ENCODE assay signal across 8 cellular contexts in genomic region chr7:137820677-137821420, GRCh38. TPM values are rescaled to one million over a fixed set of nuclear protein-coding genes. Genes with fewer than 3 reads are reported as not detected.
A peak's percentile ranks its signal among the peaks of the same experiment; 100 is the strongest.
DNase-seq lines count a peak whose midpoint lies in the region; ATAC-seq and TF ChIP-seq lines count a peak whose summit lies in the region.

No MANE protein-coding gene starts in this region.

- H3K27me3 ChIP-seq in right cardiac atrium (ENCODE audit: control insufficient read depth, insufficient read depth) (no peaks in the 10 kb centered on the region), testis (no peaks in the 10 kb centered on the region)

- POLR2A ChIA-PET in naive thymus-derived CD8-positive, alpha-beta T cell (lab: Charles Lee) = no interaction called here
- POLR2A ChIA-PET in activated CD8-positive, alpha-beta T cell treated with anti-CD3 and anti-CD28 coated beads, Interleukin-2, amount 10 ng/mL, durations not matched to agents 7 days and 5 days (lab: Charles Lee) = interaction anchor here (0.7 kb wide), 1 partner anchor 41 kb away, joined by 3 read pairs; no protein-coding TSS in a partner anchor

- in situ Hi-C loops in SK-MEL-5 (cut with HindIII; ENCODE audit: low pct_unique_long_range_greater_than_20kb, low sequenced_read_pairs) = no loop called here

- WGBS in right cardiac atrium = 17% methylated on average over 8 of the region's 8 CpGs
- WGBS in testis, 2 donors = 28 to 55% methylated on average over 8 of the region's 8 CpGs

- H3K27me3 Mint-ChIP-seq in naive thymus-derived CD8-positive, alpha-beta T cell = peaks cover 19 to 41% (median 22%) of the 10 kb centered on the region in 5 donors
- peaks cover 5% of the 10 kb centered on the region for H3K27me3 Mint-ChIP-seq in activated CD8-positive, alpha-beta T cell treated with anti-CD3 and anti-CD28 coated beads, Interleukin-2, amount 10 ng/mL, durations not matched to agents 7 days and 5 days (ENCODE audit: low read depth)

- no peak overlapping the region for H3K27ac Mint-ChIP-seq in naive thymus-derived CD8-positive, alpha-beta T cell
- H3K27ac Mint-ChIP-seq in activated CD8-positive, alpha-beta T cell treated with anti-CD3 and anti-CD28 coated beads, Interleukin-2, amount 10 ng/mL, durations not matched to agents 7 days and 5 days = no peak overlapping the region

- H3K9me3 Mint-ChIP-seq in naive thymus-derived CD8-positive, alpha-beta T cell = no peaks in the 10 kb centered on the region
- H3K9me3 Mint-ChIP-seq in activated CD8-positive, alpha-beta T cell treated with anti-CD3 and anti-CD28 coated beads, Interleukin-2, amount 10 ng/mL, durations not matched to agents 7 days and 5 days (ENCODE audit: insufficient read depth) = no peaks in the 10 kb centered on the region

- H3K36me3 Mint-ChIP-seq in naive thymus-derived CD8-positive, alpha-beta T cell = no peaks in the 10 kb centered on the region
- H3K36me3 Mint-ChIP-seq in activated CD8-positive, alpha-beta T cell treated with anti-CD3 and anti-CD28 coated beads, Interleukin-2, amount 10 ng/mL, durations not matched to agents 7 days and 5 days (ENCODE audit: low read depth) = no peaks in the 10 kb centered on the region

- H3K36me3 ChIP-seq in testis (ENCODE audit: low read depth, missing control alignments) = no peaks in the 10 kb centered on the region

- DNase-seq in COR-L47 (lab: John Stamatoyannopoulos, UW) (peak; percentile 88), SK-MEL-5 (ENCODE audit: low read depth, low spot score) (peak; percentile 65), right cardiac atrium (peak; percentile 84 to 94 (median 92)), testis (peak; percentile 68)
- DNase-seq in naive thymus-derived CD8-positive, alpha-beta T cell = no peak
- no peak for DNase-seq in activated CD8-positive, alpha-beta T cell treated with anti-CD3 and anti-CD28 coated beads, Interleukin-2, amount 10 ng/mL, durations not matched to agents 7 days and 5 days
- no peak for DNase-seq in stimulated activated CD8-positive, alpha-beta memory T cell treated with anti-CD3 and anti-CD28 coated beads, Interleukin-4, amount 100 ng/mL, for 48 hours

- H3K4me1 ChIP-seq in right cardiac atrium (ENCODE audit: control insufficient read depth, insufficient read depth, low read length) (no peaks in the 10 kb centered on the region), testis (peaks cover 9% of the 10 kb centered on the region)

- H3K9me3 ChIP-seq in right cardiac atrium (ENCODE audit: control insufficient read depth, low read length) = no peaks in the 10 kb centered on the region
- no peaks in the 10 kb centered on the region for H3K9me3 ChIP-seq in testis

- no peak overlapping the region for H3K4me3 Mint-ChIP-seq in naive thymus-derived CD8-positive, alpha-beta T cell
- H3K4me3 Mint-ChIP-seq in activated CD8-positive, alpha-beta T cell treated with anti-CD3 and anti-CD28 coated beads, Interleukin-2, amount 10 ng/mL, durations not matched to agents 7 days and 5 days = no peak overlapping the region

- H3K27ac ChIP-seq in right cardiac atrium (ENCODE audit: low read length) = peak overlapping the region; percentile 14
- H3K27ac ChIP-seq in testis = no peak overlapping the region

- H3K4me1 Mint-ChIP-seq in naive thymus-derived CD8-positive, alpha-beta T cell = no peaks in the 10 kb centered on the region
- H3K4me1 Mint-ChIP-seq in activated CD8-positive, alpha-beta T cell treated with anti-CD3 and anti-CD28 coated beads, Interleukin-2, amount 10 ng/mL, durations not matched to agents 7 days and 5 days (ENCODE audit: low read depth) = no peaks in the 10 kb centered on the region

- CTCF ChIA-PET in activated CD8-positive, alpha-beta T cell treated with anti-CD3 and anti-CD28 coated beads, Interleukin-2, amount 10 ng/mL, durations not matched to agents 7 days and 5 days (lab: Charles Lee) = interaction anchor here (0.6 kb wide), 1 partner anchor 9 kb away, joined by 3 read pairs; no protein-coding TSS in a partner anchor

- intact Hi-C loops in right cardiac atrium (cut with DNase I) (loop anchor here in 1 of 4 donors (2.0 kb wide), 1 partner anchor 78 kb away; no protein-coding TSS in a partner anchor), testis (cut with DNase I; ENCODE audit: low total_unique reads) (no loop called here)

- ATAC-seq in HG02610 (IDR thresholded peaks at IDR 0.05; ENCODE audit: unreplicated experiment) = peak; percentile 69
- ATAC-seq in right cardiac atrium = peak; percentile 93 to 95
- no peak for ATAC-seq in naive thymus-derived CD8-positive, alpha-beta T cell
- no peak for ATAC-seq in activated CD8-positive, alpha-beta T cell treated with anti-CD3 and anti-CD28 coated beads, Interleukin-2, amount 10 ng/mL, durations not matched to agents 7 days and 5 days

- TF ChIP-seq POLR2A in testis (IDR thresholded peaks at IDR 0.05) = no peak

- H3K4me3 ChIP-seq in right cardiac atrium (ENCODE audit: low read length) (no peak overlapping the region), testis (no peak overlapping the region)

- no peak for TF ChIP-seq CTCF in testis (IDR thresholded peaks at IDR 0.05)

RNA-seq across cellular contexts. Expression of gene DGKI, which starts 25.9 kb away (rescaled TPM):
- 3.1 and 3.6 TPM in 2 replicates for total RNA-seq in SK-MEL-5 (2014; rRNA removed; shearing (Covaris generic))
- 0.26 and 2.0 TPM in 2 replicates for polyA plus RNA-seq in SK-MEL-5 (2015; cell fraction: cytosol; rRNA removed)
- 0.99 and 2.5 TPM in 2 replicates for polyA plus RNA-seq in SK-MEL-5 (2015; cell fraction: nucleus; rRNA removed)
- 10 to 100 TPM in 2 of 4 donors, 1 to 10 TPM in 2; 7.6 to 14.9 (median 9.0) TPM for total RNA-seq in right cardiac atrium
- 2.1 TPM for polyA plus RNA-seq in right cardiac atrium
- 1 to 10 TPM; 3.2 to 4.3 TPM for total RNA-seq in testis
- polyA plus RNA-seq in testis (ENCODE audit: insufficient read depth, low read depth, low replicate concordance) = 6.6 TPM
- total RNA-seq in naive thymus-derived CD8-positive, alpha-beta T cell = not detected
- polyA plus RNA-seq in naive thymus-derived CD8-positive, alpha-beta T cell = under 1 TPM in 1 of 3 donors, not detected in 2; 0.01 TPM
- total RNA-seq in activated CD8-positive, alpha-beta T cell treated with anti-CD3 and anti-CD28 coated beads, Interleukin-2, amount 10 ng/mL, durations not matched to agents 7 days and 5 days = not detected

Comparison
In these comparisons a context has a peak if more than half of its experiments do, and no peak if none do; other contexts are left out.
1. DNase-seq: peak in COR-L47 (single experiment), SK-MEL-5 (single experiment), right cardiac atrium (3 of 3) and testis (single experiment); none in naive thymus-derived CD8-positive, alpha-beta T cell (0 of 10), activated CD8-positive, alpha-beta T cell treated with anti-CD3 and anti-CD28 coated beads, Interleukin-2, amount 10 ng/mL, durations not matched to agents 7 days and 5 days (single experiment) and stimulated activated CD8-positive, alpha-beta memory T cell treated with anti-CD3 and anti-CD28 coated beads, Interleukin-4, amount 100 ng/mL, for 48 hours (single experiment).
2. ATAC-seq: peak in HG02610 (single experiment) and right cardiac atrium (2 of 2); none in naive thymus-derived CD8-positive, alpha-beta T cell (0 of 2) and activated CD8-positive, alpha-beta T cell treated with anti-CD3 and anti-CD28 coated beads, Interleukin-2, amount 10 ng/mL, durations not matched to agents 7 days and 5 days (single experiment).